In genomic region chr1:225660544-225660946, GRCh38 we compare ENCODE assay signal across 2 cellular contexts.
TF ChIP-seq lines count a peak whose summit lies in the region.

No MANE protein-coding gene starts in this region.

TF ChIP-seq in SK-N-SH, 30 proteins besides CTCF, POLR2A, EP300 and RAD21:
- TF ChIP-seq REST (IDR thresholded peaks at IDR 0.05; ENCODE audit: low read depth, low read length) (no peak), SIN3A (IDR thresholded peaks at IDR 0.05; ENCODE audit: borderline replicate concordance, low read depth, low read length) (no peak), FOSL2 (IDR thresholded peaks at IDR 0.05; ENCODE audit: borderline replicate concordance, low read depth) (no peak), ELF1 (IDR thresholded peaks at IDR 0.05) (no peak), POLR2AphosphoS5 (IDR thresholded peaks at IDR 0.05; ENCODE audit: low read depth, low read length) (no peak), TAF1 (IDR thresholded peaks at IDR 0.05; ENCODE audit: borderline replicate concordance, low read depth, low read length) (no peak), PBX3 (IDR thresholded peaks at IDR 0.05) (no peak), YY1 (IDR thresholded peaks at IDR 0.05; ENCODE audit: low read depth) (no peak), JUND (IDR thresholded peaks at IDR 0.05) (no peak), IRF3 (IDR thresholded peaks at IDR 0.05; ENCODE audit: low read depth, low read length) (no peak), GATA2 (CRISPR knock-in tag; IDR thresholded peaks at IDR 0.05) (no peak)

TF ChIP-seq in SK-N-SH treated with all-trans-retinoic acid at 6 μM for 48 hours, 23 proteins besides CTCF, POLR2A, EP300 and RAD21 (continued from another document):
- TF ChIP-seq ARNTL (CRISPR knock-in tag; IDR thresholded peaks at IDR 0.05; ENCODE audit: borderline replicate concordance, low read depth) (no peak), ZC3H10 (CRISPR knock-in tag; IDR thresholded peaks at IDR 0.05) (no peak), PPARA (CRISPR knock-in tag; IDR thresholded peaks at IDR 0.05; ENCODE audit: borderline replicate concordance) (no peak), BACH2 (CRISPR knock-in tag; IDR thresholded peaks at IDR 0.05; ENCODE audit: borderline replicate concordance) (no peak), TSHZ2 (CRISPR knock-in tag; IDR thresholded peaks at IDR 0.05) (no peak), ZNF565 (CRISPR knock-in tag; conservative IDR thresholded peaks at IDR 0.05; ENCODE audit: low read depth) (no peak), RARB (CRISPR knock-in tag; IDR thresholded peaks at IDR 0.05) (no peak), SNAI2 (CRISPR knock-in tag; IDR thresholded peaks at IDR 0.05) (no peak), POU6F1 (CRISPR knock-in tag; IDR thresholded peaks at IDR 0.05; ENCODE audit: borderline replicate concordance, low read depth) (no peak), ISL1 (CRISPR knock-in tag; IDR thresholded peaks at IDR 0.05) (no peak), CSDC2 (CRISPR knock-in tag; IDR thresholded peaks at IDR 0.05) (no peak), TOX (CRISPR knock-in tag; IDR thresholded peaks at IDR 0.05; ENCODE audit: borderline replicate concordance) (no peak), ESRRG (CRISPR knock-in tag; IDR thresholded peaks at IDR 0.05) (no peak)
